In the genomic region with DNA sequence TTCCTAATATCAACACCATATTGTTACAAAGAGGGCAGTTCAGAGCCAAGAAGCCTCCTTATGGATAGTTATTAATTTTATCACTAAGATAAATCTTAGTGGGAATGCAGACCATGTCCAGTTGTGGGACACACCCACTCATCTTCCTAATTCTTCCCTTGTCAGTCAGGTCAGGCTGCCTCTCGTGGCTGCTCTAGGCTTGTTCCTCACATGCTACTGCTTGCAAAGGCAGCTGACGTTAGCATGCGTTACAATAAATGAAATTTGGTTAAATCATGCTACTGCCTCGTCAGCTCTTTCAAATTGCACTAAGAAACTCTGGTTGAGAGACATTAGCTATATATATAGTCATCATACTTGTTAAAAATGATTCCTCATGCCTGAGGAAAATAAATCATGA, we compare ENCODE assay signal across 39 cellular contexts.
"Had no signal": no experiment of that assay in that cellular context is flagged by ENCODE, and none has a peak within 500 bp of the region (broad histone marks: within the 10 kb centered on the region; RNA-seq: fewer than 3 reads in every experiment).

No MANE protein-coding gene starts in this region.

- H3K27ac Mint-ChIP-seq: activated B cell treated with CpG ODN at 0.5 μM for 24 hours; activated CD4-positive, alpha-beta memory T cell treated with anti-CD3 and anti-CD28 coated beads for 36 hours; activated naive CD4-positive, alpha-beta T cell treated with anti-CD3 and anti-CD28 coated beads, Interleukin-2, amount 10 ng/mL, durations not matched to agents 7 days and 5 days; activated naive CD8-positive, alpha-beta T cell; activated naive CD8-positive, alpha-beta T cell treated with anti-CD3 and anti-CD28 coated beads, Interleukin-2, amount 50 U/mL, for 24 hours; activated T-helper 1 cell treated with anti-CD3 and anti-CD28 coated beads, Interleukin-12 subunit alpha, Interleukin-12 subunit beta, Interleukin-2, Interleukin-4 antibody, amounts not matched to agents 30 ng/mL and 10 ng/mL and 1 ng/mL, durations not matched to agents 14 hours and 24 hours and 36 hours; brain; IgD-negative memory B cell had no signal

- DNase-seq: activated B cell treated with CpG ODN at 0.5 μM for 24 hours; activated CD4-positive, alpha-beta memory T cell treated with anti-CD3 and anti-CD28 coated beads for 36 hours; activated CD4-positive, alpha-beta T cell treated with anti-CD3 and anti-CD28 coated beads for 4 hours; activated CD4-positive, alpha-beta T cell treated with anti-CD3 and anti-CD28 coated beads, Interleukin-2, amount 50 U/mL, for 1 hour; activated CD4-positive, CD25-positive, alpha-beta regulatory T cell treated with anti-CD3 and anti-CD28 coated beads, Interleukin-2, amount 50 U/mL, for 72 hours; activated CD8-positive, alpha-beta memory T cell treated with anti-CD3 and anti-CD28 coated beads, Interleukin-2, amount 50 U/mL, for 4 hours; activated gamma-delta T cell treated with Interleukin-2 at 50 U/mL for 16 hours; activated naive CD4-positive, alpha-beta T cell treated with anti-CD3 and anti-CD28 coated beads, Interleukin-2, amount 10 ng/mL, durations not matched to agents 7 days and 5 days; activated naive CD8-positive, alpha-beta T cell treated with anti-CD3 and anti-CD28 coated beads, Interleukin-2, amount 50 U/mL, for 24 hours; activated T-cell treated with anti-CD3 and anti-CD28 coated beads for 4 hours; activated T-cell treated with anti-CD3 and anti-CD28 coated beads, Interleukin-2, amount 50 U/mL, for 4 hours; anterior cingulate cortex; Karpas-422; KBM-7; NCI-H1048; NCI-H1436 treated with DMSO at 0.1 percent for 48 hours; NCI-H187; NCI-H2029 treated with DMSO at 0.1 percent for 48 hours; NCI-H2171 treated with DMSO at 0.1 percent for 48 hours; NCI-H2227 treated with DMSO at 0.1 percent for 48 hours; NCI-H446; NCI-H510A treated with DMSO at 0.1 percent for 48 hours; NCI-H526 treated with DMSO at 0.1 percent for 48 hours; NCI-H82; Peyer's patch; RPMI8226; SIG-M5; SW 1271; T-helper 1 cell; T-helper 2 cell; T-helper 9 cell had no signal

- H3K27me3 ChIP-seq: cardiac muscle cell, Peyer's patch had no signal

- H3K36me3 ChIP-seq: cardiac muscle cell, Peyer's patch had no signal

- H3K4me1 ChIP-seq: Peyer's patch had no signal

- H3K4me1 Mint-ChIP-seq: activated B cell treated with CpG ODN at 0.5 μM for 24 hours; activated naive CD4-positive, alpha-beta T cell treated with anti-CD3 and anti-CD28 coated beads, Interleukin-2, amount 10 ng/mL, durations not matched to agents 7 days and 5 days; brain; central memory CD8-positive, alpha-beta T cell; IgD-negative memory B cell had no signal

- ATAC-seq: activated naive CD8-positive, alpha-beta T cell treated with anti-CD3 and anti-CD28 coated beads, Interleukin-2, amount 50 U/mL, for 24 hours; activated T-cell treated with anti-CD3 and anti-CD28 coated beads, Interleukin-2, amount 50 U/mL, for 4 hours; Right ventricle myocardium inferior had no signal

- H3K36me3 Mint-ChIP-seq: brain had no signal

- H3K4me3 Mint-ChIP-seq: activated B cell treated with CpG ODN at 0.5 μM for 24 hours; activated CD4-positive, alpha-beta memory T cell treated with anti-CD3 and anti-CD28 coated beads for 36 hours; activated naive CD4-positive, alpha-beta T cell treated with anti-CD3 and anti-CD28 coated beads, Interleukin-2, amount 10 ng/mL, durations not matched to agents 7 days and 5 days; activated naive CD8-positive, alpha-beta T cell; activated naive CD8-positive, alpha-beta T cell treated with anti-CD3 and anti-CD28 coated beads, Interleukin-2, amount 50 U/mL, for 24 hours; activated T-cell treated with anti-CD3 and anti-CD28 coated beads, Interleukin-2, amount 50 U/mL, for 4 hours; activated T-helper 1 cell treated with anti-CD3 and anti-CD28 coated beads, Interleukin-12 subunit alpha, Interleukin-12 subunit beta, Interleukin-2, Interleukin-4 antibody, amounts not matched to agents 30 ng/mL and 10 ng/mL and 1 ng/mL, durations not matched to agents 14 hours and 24 hours and 36 hours; brain; central memory CD8-positive, alpha-beta T cell; IgD-negative memory B cell had no signal

- H3K9me3 Mint-ChIP-seq: central memory CD8-positive, alpha-beta T cell had no signal

- H3K4me3 ChIP-seq: cardiac muscle cell, Peyer's patch had no signal

- H3K27ac ChIP-seq: cardiac muscle cell, Peyer's patch, VCaP had no signal

- H3K9me3 ChIP-seq: Peyer's patch had no signal

- H3K27me3 Mint-ChIP-seq: activated CD4-positive, alpha-beta memory T cell treated with anti-CD3 and anti-CD28 coated beads for 36 hours; activated naive CD4-positive, alpha-beta T cell treated with anti-CD3 and anti-CD28 coated beads, Interleukin-2, amount 10 ng/mL, durations not matched to agents 7 days and 5 days; activated naive CD8-positive, alpha-beta T cell; activated naive CD8-positive, alpha-beta T cell treated with anti-CD3 and anti-CD28 coated beads, Interleukin-2, amount 50 U/mL, for 24 hours; central memory CD8-positive, alpha-beta T cell had no signal
